ENCODE assay signal across 8 cellular contexts in the genomic region with DNA sequence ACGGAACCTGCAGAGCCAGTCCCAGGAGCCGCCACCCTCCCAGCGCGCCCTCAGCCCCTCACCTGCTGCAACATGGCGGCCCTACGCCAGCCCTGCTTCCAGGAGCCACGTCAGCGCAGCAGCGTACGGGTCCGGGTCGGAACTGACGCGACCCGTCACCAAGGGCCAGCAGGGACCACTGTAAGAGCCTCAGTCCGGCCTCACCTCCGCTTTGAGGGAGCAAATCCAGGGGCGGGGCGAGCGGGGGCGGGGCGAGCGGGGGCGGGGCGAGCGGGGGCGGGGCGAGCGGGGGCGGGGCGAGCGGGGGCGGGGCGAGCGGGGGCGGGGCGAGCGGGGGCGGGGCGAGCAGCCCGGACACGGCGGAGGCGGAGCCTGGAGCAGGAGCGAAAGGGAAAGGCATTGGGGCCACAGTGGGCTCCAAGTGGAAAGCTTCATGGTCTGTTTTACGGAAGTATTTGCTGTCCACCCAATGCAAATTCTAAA. TPM values are rescaled to one million over a fixed set of nuclear protein-coding genes. Genes with fewer than 3 reads are reported as not detected.
DNase-seq lines count a peak whose midpoint lies in the region; ATAC-seq and TF ChIP-seq lines count a peak whose summit lies in the region.
"Not testable (repeated sequence)": the region's sequence is repeated elsewhere in the genome, so short reads cannot be mapped to it uniquely, and the experiment has no call there.

A gene (minus strand): TSS at position 109 of the 483 bp plus-strand sequence. CDS start 35 bp downstream, at position 74.

- intact Hi-C loops in left colon (cut with DNase I, micrococcal nuclease), result not testable (repeated sequence)

- not testable (repeated sequence) for TF ChIP-seq CTCF in AG09309 (IDR thresholded peaks at IDR 0.05; ENCODE audit: control insufficient read depth, insufficient read depth, low read depth, low read length, missing control alignments)

- peak; percentile 8 for DNase-seq in AG09309 (ENCODE audit: low read depth)
- peak; percentile 2 for DNase-seq in GM19240 (ENCODE audit: insufficient read length, low spot score)
- peak; percentile 87 for DNase-seq in NCI-H82 (lab: John Stamatoyannopoulos, UW)
- peak; percentile 54 to 55 for DNase-seq in activated CD4-positive, alpha-beta T cell treated with anti-CD3 and anti-CD28 coated beads, Interleukin-2, amount 50 U/mL, for 4 hours
- peak; percentile 89 for DNase-seq in dermis blood vessel endothelial cell
- peak; percentile 77 to 81 for DNase-seq in left colon
- peak; percentile 32 to 40 for DNase-seq in stimulated activated CD4-positive, alpha-beta T cell treated with anti-CD3 and anti-CD28 coated beads, Interleukin-15, amount 100 ng/mL, for 48 hours (ENCODE audit: low read depth in 2 of 2)

- H3K4me3 ChIP-seq in AG09309 (ENCODE audit: control insufficient read depth, low read depth, low read length), result peak within 1 kb of the TSS; percentile 52

- ATAC-seq in HG03342 (IDR thresholded peaks at IDR 0.05; ENCODE audit: unreplicated experiment) (peak; percentile 79), left colon (peak; percentile 82)

RNA-seq across cellular contexts. Expression of the gene that starts here (rescaled TPM):
- total RNA-seq in dermis blood vessel endothelial cell (21.6 and 48.0 TPM in 2 replicates), left colon (10 to 100 TPM; 18.0 to 20.7 TPM)

Comparison
In these comparisons a context has a peak if more than half of its experiments do, and no peak if none do; other contexts are left out.
1. Peak in every context shown above with its lines: DNase-seq, ATAC-seq and H3K4me3 ChIP-seq.
2. DNase-seq: peak in every context shown above with its lines; median percentile 89 in dermis blood vessel endothelial cell; 87 in NCI-H82; 79 in left colon; 54 in activated CD4-positive, alpha-beta T cell treated with anti-CD3 and anti-CD28 coated beads, Interleukin-2, amount 50 U/mL, for 4 hours; 36 in stimulated activated CD4-positive, alpha-beta T cell treated with anti-CD3 and anti-CD28 coated beads, Interleukin-15, amount 100 ng/mL, for 48 hours; 8 in AG09309; 2 in GM19240.